ENCODE assay signal across 15 cellular contexts in the genomic region with DNA sequence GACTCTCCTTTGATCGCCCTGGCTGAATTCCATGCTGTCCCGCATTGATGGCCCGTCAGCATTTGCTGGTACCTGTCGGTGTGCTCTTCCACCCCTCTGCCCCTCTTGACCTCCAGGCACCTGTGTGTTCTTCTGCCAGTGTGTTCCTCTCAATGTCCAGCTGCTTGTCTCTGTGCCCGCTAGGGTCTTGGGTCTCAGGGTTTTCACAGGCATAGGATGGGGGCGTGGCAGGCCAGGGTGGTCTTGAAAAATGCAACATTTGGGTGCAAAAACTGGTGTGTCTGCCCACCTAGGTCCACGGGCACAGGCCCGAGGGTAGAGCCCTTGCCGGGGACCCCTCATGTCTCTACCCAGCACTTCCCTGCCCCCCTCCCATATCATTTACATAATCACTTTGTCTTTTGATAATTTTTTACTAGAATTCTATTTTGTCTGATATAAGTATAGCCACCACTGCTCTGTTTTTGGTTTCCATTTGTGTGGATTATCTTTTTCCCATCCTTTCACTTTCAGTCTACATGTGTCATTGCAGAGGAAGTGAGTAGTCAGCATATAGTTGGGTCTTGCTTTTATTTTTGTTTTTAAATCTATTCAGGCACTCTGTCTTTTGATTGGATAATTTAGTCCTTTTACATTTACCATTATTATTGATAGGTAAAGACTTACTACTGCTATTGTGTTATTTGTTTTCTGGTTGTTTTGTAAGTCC. TPM values are rescaled to one million over a fixed set of nuclear protein-coding genes. Genes with fewer than 3 reads are reported as not detected.
DNase-seq lines count a peak whose midpoint lies in the region; ATAC-seq, FAIRE-seq and TF ChIP-seq lines count a peak whose summit lies in the region.
"Had no signal": no experiment of that assay in that cellular context is flagged by ENCODE, and none has a peak within 500 bp of the region (broad histone marks: within the 10 kb centered on the region; RNA-seq: fewer than 3 reads in every experiment).

No MANE protein-coding gene starts in this region.

- peaks cover 75% of the 10 kb centered on the region for H3K9me3 Mint-ChIP-seq in mesothelial cell of epicardium

- H3K4me2 ChIP-seq in mesenchymal stem cell (ENCODE audit: low read length, poor library complexity, severe bottlenecking), result no peak overlapping the region

- peaks cover 12 to 15% of the 10 kb centered on the region in 2 experiments for H3K36me3 ChIP-seq in mesenchymal stem cell (ENCODE audit: control insufficient read depth in 1 of 2, insufficient read depth in 2 of 2, low read depth in 1 of 2, low read length in 2 of 2)

- H2BK15ac ChIP-seq in mesenchymal stem cell (ENCODE audit: low read depth, poor library complexity, severe bottlenecking), result no peak overlapping the region

- H3K27me3 Mint-ChIP-seq in mesothelial cell of epicardium (ENCODE audit: low read depth), result no peaks in the 10 kb centered on the region
- H3K27me3 Mint-ChIP-seq: activated B cell treated with CpG ODN at 0.5 μM for 24 hours had no signal

- H4K91ac ChIP-seq in mesenchymal stem cell (ENCODE audit: low read length), result no peak overlapping the region

- H3K4me1 Mint-ChIP-seq in mesothelial cell of epicardium, result no peaks in the 10 kb centered on the region

- WGBS in mesenchymal stem cell, result 98% methylated on average over 6 of the region's 9 CpGs

- no peak overlapping the region for H2AK5ac ChIP-seq in mesenchymal stem cell (ENCODE audit: low read length, severe bottlenecking)

- H3K36me3 Mint-ChIP-seq in mesothelial cell of epicardium, result peaks cover 36% of the 10 kb centered on the region

- H3K4me3 ChIP-seq in mesenchymal stem cell (ENCODE audit: insufficient read depth in 1 of 2, low read depth in 1 of 2, low read length in 2 of 2), result no peak overlapping the region
- H3K4me3 ChIP-seq: BLaER1 treated with 17β-estradiol and CSF1 and Interleukin-3, amounts not matched to agents 10 nM and 100 nM; left lung had no signal

- H3K4ac ChIP-seq in mesenchymal stem cell (ENCODE audit: low read depth in 1 of 2, low read length in 2 of 2), result no peak overlapping the region

- no peak overlapping the region for H3K4me3 Mint-ChIP-seq in mesothelial cell of epicardium
- H3K4me3 Mint-ChIP-seq: activated B cell treated with CpG ODN at 0.5 μM for 24 hours had no signal

- no peak overlapping the region for H2BK5ac ChIP-seq in mesenchymal stem cell (ENCODE audit: low read depth, low read length, poor library complexity, severe bottlenecking)

- no peak overlapping the region for H2BK12ac ChIP-seq in mesenchymal stem cell (ENCODE audit: low read length in 2 of 2)

- H3K4me1 ChIP-seq in mesenchymal stem cell (ENCODE audit: control insufficient read depth, insufficient read depth, low read depth, low read length), result no peaks in the 10 kb centered on the region
- H3K4me1 ChIP-seq: left lung had no signal

- no peak overlapping the region for H3K18ac ChIP-seq in mesenchymal stem cell (ENCODE audit: low read depth in 1 of 2, low read length in 2 of 2)

- no peak overlapping the region for H3K9ac ChIP-seq in mesenchymal stem cell (ENCODE audit: low read length)
- H3K9ac ChIP-seq: BLaER1 treated with 17β-estradiol and CSF1 and Interleukin-3, amounts not matched to agents 10 nM and 100 nM had no signal

- H3K27me3 ChIP-seq in mesenchymal stem cell (ENCODE audit: control insufficient read depth in 1 of 2, insufficient read depth in 1 of 2, low read length in 2 of 2), result no peaks in the 10 kb centered on the region
- H3K27me3 ChIP-seq: BLaER1 treated with 17β-estradiol and CSF1 and Interleukin-3, amounts not matched to agents 10 nM and 100 nM; left lung had no signal

- H3K27ac ChIP-seq in mesenchymal stem cell (ENCODE audit: low read length, poor library complexity, severe bottlenecking), result no peak overlapping the region
- H3K27ac ChIP-seq: BLaER1 treated with 17β-estradiol and CSF1 and Interleukin-3, amounts not matched to agents 10 nM and 100 nM; left lung had no signal

- no peak for TF ChIP-seq CTCF in mesothelial cell of epicardium (IDR thresholded peaks at IDR 0.05; ENCODE audit: unreplicated experiment)

- no peak overlapping the region for H4K8ac ChIP-seq in mesenchymal stem cell (ENCODE audit: low read length)

- ATAC-seq in GM18868 (IDR thresholded peaks at IDR 0.05; ENCODE audit: unreplicated experiment), result peak; percentile 74
- peak; percentile 69 for ATAC-seq in GM21619 (IDR thresholded peaks at IDR 0.05; ENCODE audit: unreplicated experiment)
- ATAC-seq in HG03521 (IDR thresholded peaks at IDR 0.05; ENCODE audit: unreplicated experiment), result peak; percentile 56
- ATAC-seq: left lung, SK-N-SH treated with all-trans-retinoic acid at 6 μM for 48 hours had no signal

- no peak overlapping the region for H2BK120ac ChIP-seq in mesenchymal stem cell (ENCODE audit: low read depth, low read length)

- DNase-seq in mesenchymal stem cell (peak; percentile 10), cerebellar cortex (ENCODE audit: low spot score) (no peak), mesothelial cell of epicardium (ENCODE audit: low spot score in 2 of 2, unreplicated experiment in 2 of 2) (no peak), RCC 7860 (ENCODE audit: low spot score) (no peak)
- no peak for DNase-seq in stimulated activated CD4-positive, alpha-beta T cell treated with anti-CD3 and anti-CD28 coated beads, Interleukin-12 subunit alpha, Interleukin-12 subunit beta, amount 100 ng/mL, for 4 hours
- DNase-seq: activated B cell treated with CpG ODN at 0.5 μM for 24 hours, DMS79 treated with DMSO at 0.1 percent for 48 hours, left lung, NCI-H345 had no signal

- no peak overlapping the region for H3K14ac ChIP-seq in mesenchymal stem cell (ENCODE audit: low read length in 2 of 2)

- H3K23ac ChIP-seq in mesenchymal stem cell (ENCODE audit: low read length in 2 of 2), result no peak overlapping the region

- H3K27ac Mint-ChIP-seq in mesothelial cell of epicardium, result no peak overlapping the region
- H3K27ac Mint-ChIP-seq: activated B cell treated with CpG ODN at 0.5 μM for 24 hours had no signal

- no peak for FAIRE-seq in RCC 7860 (lab: Jason Lieb, UNC)

- peaks cover 7% of the 10 kb centered on the region for H3K79me1 ChIP-seq in mesenchymal stem cell (replicated peaks; ENCODE audit: low read length, poor library complexity, severe bottlenecking)

- H3K9me3 ChIP-seq in mesenchymal stem cell (ENCODE audit: control insufficient read depth, low read length), result peaks cover 14% of the 10 kb centered on the region

- no peak overlapping the region for H2AFZ ChIP-seq in mesenchymal stem cell (ENCODE audit: low read depth, low read length)

RNA-seq across cellular contexts. Expression of a gene that starts 46.6 kb away (rescaled TPM):
- polyA plus RNA-seq in mesenchymal stem cell (2013, experiment 1 of 2), result 0.03 TPM
- polyA plus RNA-seq in mesenchymal stem cell (2013, experiment 2 of 2), result 0.03 TPM
- total RNA-seq in mesothelial cell of epicardium, result 4.7 to 5.2 TPM (median 4.9 TPM) in 3 replicates
- total RNA-seq: activated B cell treated with CpG ODN at 0.5 μM for 24 hours, dermis microvascular lymphatic vessel endothelial cell had no signal
